In the genomic region with DNA sequence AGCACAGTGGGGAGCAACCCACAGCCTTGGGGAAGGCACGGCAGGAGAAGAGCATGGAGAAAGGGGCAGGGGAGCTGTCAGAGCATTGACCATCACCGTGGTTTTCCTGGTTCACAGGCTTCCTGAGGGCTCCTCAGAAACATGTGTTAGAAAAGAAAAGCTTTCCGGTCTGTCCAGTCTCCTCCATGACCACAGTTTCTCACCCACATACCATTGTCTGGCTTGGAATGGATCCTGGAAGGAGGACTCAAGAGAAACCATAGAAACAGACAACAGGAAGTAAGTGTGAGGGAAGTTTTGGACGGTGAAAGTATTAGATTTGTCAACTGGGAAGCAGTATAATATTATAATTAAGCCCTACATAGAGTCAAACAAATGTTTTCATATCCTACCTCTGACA, we compare ENCODE assay signal across 8 cellular contexts. TPM values are rescaled to one million over a fixed set of nuclear protein-coding genes. Genes with fewer than 3 reads are reported as not detected.
A peak's percentile ranks its signal among the peaks of the same experiment; 100 is the strongest.
DNase-seq lines count a peak whose midpoint lies in the region; ATAC-seq, FAIRE-seq and TF ChIP-seq lines count a peak whose summit lies in the region.
"Not testable (repeated sequence)": the region's sequence is repeated elsewhere in the genome, so short reads cannot be mapped to it uniquely, and the experiment has no call there.
"Had no signal": no experiment of that assay in that cellular context is flagged by ENCODE, and none has a peak within 500 bp of the region (broad histone marks: within the 10 kb centered on the region; RNA-seq: fewer than 3 reads in every experiment).

No MANE protein-coding gene starts in this region.

- intact Hi-C loops in body of pancreas (cut with DNase I); heart right ventricle (cut with DNase I); left lung (cut with DNase I); pancreas (cut with DNase I): not testable (repeated sequence)

- H3K36me3 ChIP-seq in body of pancreas (replicated peaks in 1 of 2; ENCODE audit: insufficient read depth in 1 of 2, low read depth in 2 of 2); heart right ventricle; left lung; pancreas; upper lobe of left lung: not testable (repeated sequence)

- FAIRE-seq in pancreas (lab: Jason Lieb, UNC), result not testable (repeated sequence)

- no CpG with 5 or more reads among the region's 4 CpGs for WGBS in body of pancreas, 2 donors
- WGBS in heart right ventricle, 2 donors, result no CpG with 5 or more reads among the region's 4 CpGs
- no CpG with 5 or more reads among the region's 4 CpGs for WGBS in pancreas, 2 donors
- no CpG with 5 or more reads among the region's 4 CpGs for WGBS in upper lobe of left lung, 2 donors

- H3K4me3 ChIP-seq in body of pancreas, heart right ventricle, left lung, pancreas, upper lobe of left lung: not testable (repeated sequence)

- TF ChIP-seq CTCF in body of pancreas (IDR thresholded peaks at IDR 0.05); heart right ventricle (IDR thresholded peaks at IDR 0.05); left lung (IDR thresholded peaks at IDR 0.05); pancreas (IDR thresholded peaks at IDR 0.05); upper lobe of left lung (IDR thresholded peaks at IDR 0.05): not testable (repeated sequence)

- not testable (repeated sequence) for H3K27ac ChIP-seq in body of pancreas, heart right ventricle, left lung, pancreas, upper lobe of left lung

- H3K9me3 ChIP-seq in body of pancreas, heart right ventricle, left lung, pancreas, upper lobe of left lung: not testable (repeated sequence)

- not testable (repeated sequence) for TF ChIP-seq EP300 in upper lobe of left lung (IDR thresholded peaks at IDR 0.05)

- TF ChIP-seq POLR2A in body of pancreas (IDR thresholded peaks at IDR 0.05); upper lobe of left lung (IDR thresholded peaks at IDR 0.05): not testable (repeated sequence)

- not testable (repeated sequence) for H3K4me1 ChIP-seq in body of pancreas, heart right ventricle, left lung, pancreas, upper lobe of left lung

- H3K27me3 ChIP-seq in body of pancreas, heart right ventricle, left lung, pancreas, upper lobe of left lung: not testable (repeated sequence)

- ATAC-seq in SK-N-SH treated with all-trans-retinoic acid at 6 μM for 48 hours, result peak; percentile 46
- ATAC-seq in body of pancreas, result peak; percentile 42
- ATAC-seq in heart right ventricle, result peak in 5 of 8 donors; percentile 41 to 49 (median 47)
- peak; percentile 39 for ATAC-seq in left lung
- peak in 3 of 4 donors; percentile 36 to 49 (median 37) for ATAC-seq in pancreas
- ATAC-seq in upper lobe of left lung (ENCODE audit: low FRiP score in 2 of 2), result peak; percentile 48 to 54

- not testable (repeated sequence) for DNase-seq in body of pancreas, heart right ventricle, left lung, pancreas, upper lobe of left lung

RNA-seq across cellular contexts. Expression of a gene that starts 16.3 kb away (rescaled TPM):
- 10 to 100 TPM; 10.9 to 42.5 TPM for total RNA-seq in body of pancreas
- total RNA-seq in heart right ventricle, result under 1 TPM in 5 of 10 donors, not detected in 5; 0.44 to 0.54 (median 0.52) TPM
- 1 to 10 TPM in 1 of 2 donors, not detected in 1; 8.1 TPM for polyA plus RNA-seq in heart right ventricle
- 1 to 10 TPM in 1 of 2 donors, under 1 TPM in 1; 0.90 to 2.5 TPM for total RNA-seq in left lung
- total RNA-seq in pancreas, result 1 to 10 TPM in 1 of 6 donors, under 1 TPM in 3, not detected in 2; 0.32 to 1.8 (median 0.57) TPM
- polyA plus RNA-seq in pancreas, result under 1 TPM; 0.27 to 0.31 TPM
- 10 to 100 TPM in 2 of 6 donors, under 1 TPM in 2, not detected in 2; 0.44 to 42.3 (median 6.3) TPM for total RNA-seq in upper lobe of left lung
- total RNA-seq: A673; CD4-positive, CD25-positive, alpha-beta regulatory T cell had no signal
